In the genomic region with DNA sequence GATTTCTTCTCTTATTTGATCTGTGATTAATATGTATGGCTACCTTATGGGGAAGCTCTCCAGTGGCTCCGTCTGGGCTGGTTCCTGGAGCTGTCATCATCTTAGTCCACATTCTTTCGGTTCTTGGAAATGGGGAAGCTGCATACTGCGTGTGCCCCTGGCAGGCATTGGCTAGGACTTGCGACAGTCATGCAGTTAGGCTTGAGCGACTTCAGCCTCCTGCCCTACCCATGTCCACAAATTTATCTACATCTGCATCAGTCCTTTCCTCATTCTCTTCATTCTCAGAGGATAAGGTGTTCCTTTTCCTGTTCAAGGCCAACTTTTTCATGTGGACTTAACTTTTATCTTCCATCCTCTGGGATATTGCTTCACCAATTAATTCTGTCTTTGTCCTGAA, we compare ENCODE assay signal across 20 cellular contexts.
A peak's percentile ranks its signal among the peaks of the same experiment; 100 is the strongest.
DNase-seq lines count a peak whose midpoint lies in the region; ATAC-seq and FAIRE-seq lines count a peak whose summit lies in the region.
"Had no signal": no experiment of that assay in that cellular context is flagged by ENCODE, and none has a peak within 500 bp of the region (broad histone marks: within the 10 kb centered on the region; RNA-seq: fewer than 3 reads in every experiment).

No MANE protein-coding gene starts in this region.

- H3K4me1 Mint-ChIP-seq in activated CD4-positive, alpha-beta memory T cell treated with anti-CD3 and anti-CD28 coated beads for 36 hours (ENCODE audit: low read depth), result no peaks in the 10 kb centered on the region
- H3K4me1 Mint-ChIP-seq in stimulated activated effector memory CD8-positive, alpha-beta T cell treated with anti-CD3 and anti-CD28 coated beads, Interleukin-12 subunit alpha, Interleukin-12 subunit beta, amount 100 ng/mL, for 72 hours, result no peaks in the 10 kb centered on the region
- H3K4me1 Mint-ChIP-seq: activated naive CD8-positive, alpha-beta T cell treated with anti-CD3 and anti-CD28 coated beads, Interleukin-2, amount 50 U/mL, for 24 hours; GM23338 had no signal

- CTCF ChIA-PET in activated CD4-positive, alpha-beta memory T cell treated with anti-CD3 and anti-CD28 coated beads for 36 hours (lab: Charles Lee), result no interaction called here

- H3K27me3 Mint-ChIP-seq in activated CD4-positive, alpha-beta memory T cell treated with anti-CD3 and anti-CD28 coated beads for 36 hours, result peaks cover 11% of the 10 kb centered on the region

- ATAC-seq in left colon (peak; percentile 73), HG03439 (IDR thresholded peaks at IDR 0.05; ENCODE audit: unreplicated experiment) (no peak)
- no peak for ATAC-seq in stimulated activated effector memory CD8-positive, alpha-beta T cell treated with anti-CD3 and anti-CD28 coated beads, Interleukin-12 subunit alpha, Interleukin-12 subunit beta, amount 100 ng/mL, for 72 hours
- ATAC-seq: activated naive CD8-positive, alpha-beta T cell treated with anti-CD3 and anti-CD28 coated beads, Interleukin-2, amount 50 U/mL, for 24 hours; GM23338 had no signal

- H3K36me3 ChIP-seq in small intestine (ENCODE audit: control insufficient read depth in 2 of 2, insufficient read depth in 2 of 2, low read length in 2 of 2), result no peaks in the 10 kb centered on the region
- H3K36me3 ChIP-seq: BLaER1 had no signal

- no peak overlapping the region for H3K27ac Mint-ChIP-seq in activated CD4-positive, alpha-beta memory T cell treated with anti-CD3 and anti-CD28 coated beads for 36 hours
- no peak overlapping the region for H3K27ac Mint-ChIP-seq in stimulated activated effector memory CD8-positive, alpha-beta T cell treated with anti-CD3 and anti-CD28 coated beads, Interleukin-12 subunit alpha, Interleukin-12 subunit beta, amount 100 ng/mL, for 72 hours
- H3K27ac Mint-ChIP-seq: activated naive CD8-positive, alpha-beta T cell treated with anti-CD3 and anti-CD28 coated beads, Interleukin-2, amount 50 U/mL, for 24 hours; GM23338; stimulated activated naive CD8-positive, alpha-beta T cell treated with anti-CD3 and anti-CD28 coated beads, Interleukin-15, Interleukin-2, amounts not matched to agents 100 ng/mL and 50 ng/mL, for 24 hours had no signal

- POLR2A ChIA-PET in activated CD4-positive, alpha-beta memory T cell treated with anti-CD3 and anti-CD28 coated beads for 36 hours (lab: Charles Lee), result no interaction called here

- no peak for FAIRE-seq in small intestine (lab: Jason Lieb, UNC)

- H3K36me3 Mint-ChIP-seq in activated CD4-positive, alpha-beta memory T cell treated with anti-CD3 and anti-CD28 coated beads for 36 hours, result no peaks in the 10 kb centered on the region
- H3K36me3 Mint-ChIP-seq in stimulated activated effector memory CD8-positive, alpha-beta T cell treated with anti-CD3 and anti-CD28 coated beads, Interleukin-12 subunit alpha, Interleukin-12 subunit beta, amount 100 ng/mL, for 72 hours, result no peaks in the 10 kb centered on the region

- no peak overlapping the region for H3K4me3 ChIP-seq in small intestine (ENCODE audit: low read depth in 1 of 2, low read length in 2 of 2)
- H3K4me3 ChIP-seq: BLaER1, GM23338 had no signal

- WGBS in small intestine, 3 donors, result 57 to 61% (median 58%) methylated on average over 5 of the region's 5 CpGs

- DNase-seq in Kasumi-1 (lab: John Stamatoyannopoulos, UW) (peak; percentile 38 to 74), SKM-1 (lab: John Stamatoyannopoulos, UW; ENCODE audit: unreplicated experiment) (peak; percentile 75), left colon (peak; percentile 32 to 50), small intestine (peak; percentile 54), NCI-H524 (lab: John Stamatoyannopoulos, UW) (no peak)
- DNase-seq in activated CD4-positive, alpha-beta memory T cell treated with anti-CD3 and anti-CD28 coated beads for 36 hours, result no peak
- DNase-seq in stimulated activated effector memory CD8-positive, alpha-beta T cell treated with anti-CD3 and anti-CD28 coated beads, Interleukin-12 subunit alpha, Interleukin-12 subunit beta, amount 100 ng/mL, for 72 hours (ENCODE audit: low spot score in 2 of 2), result no peak
- DNase-seq: activated CD4-positive, alpha-beta T cell treated with anti-CD3 and anti-CD28 coated beads for 48 hours; activated naive CD8-positive, alpha-beta T cell treated with anti-CD3 and anti-CD28 coated beads, Interleukin-2, amount 50 U/mL, for 24 hours; activated T-cell treated with anti-CD3 and anti-CD28 coated beads, Interleukin-2, amount 50 U/mL, for 48 hours; caudate nucleus; effector memory CD4-positive, alpha-beta T cell; midbrain; NCI-H187 treated with DMSO at 0.1 percent for 48 hours; NCI-H69; RPMI8226 had no signal

- H3K9me3 Mint-ChIP-seq in activated CD4-positive, alpha-beta memory T cell treated with anti-CD3 and anti-CD28 coated beads for 36 hours, result no peaks in the 10 kb centered on the region
- no peaks in the 10 kb centered on the region for H3K9me3 Mint-ChIP-seq in stimulated activated effector memory CD8-positive, alpha-beta T cell treated with anti-CD3 and anti-CD28 coated beads, Interleukin-12 subunit alpha, Interleukin-12 subunit beta, amount 100 ng/mL, for 72 hours
- H3K9me3 Mint-ChIP-seq: activated naive CD8-positive, alpha-beta T cell treated with anti-CD3 and anti-CD28 coated beads, Interleukin-2, amount 50 U/mL, for 24 hours; GM23338; stimulated activated naive CD8-positive, alpha-beta T cell treated with anti-CD3 and anti-CD28 coated beads, Interleukin-15, Interleukin-2, amounts not matched to agents 100 ng/mL and 50 ng/mL, for 24 hours had no signal

- intact Hi-C loops in left colon (cut with DNase I, micrococcal nuclease), result no loop called here
- intact Hi-C loops in activated CD4-positive, alpha-beta memory T cell treated with anti-CD3 and anti-CD28 coated beads for 36 hours (cut with micrococcal nuclease), result no loop called here

- H3K4me1 ChIP-seq in small intestine (ENCODE audit: control insufficient read depth in 2 of 2, insufficient read depth in 1 of 2, low read depth in 1 of 2, low read length in 1 of 2), result no peaks in the 10 kb centered on the region
- H3K4me1 ChIP-seq: BLaER1 had no signal

- no peak overlapping the region for H3K4me3 Mint-ChIP-seq in activated CD4-positive, alpha-beta memory T cell treated with anti-CD3 and anti-CD28 coated beads for 36 hours
- H3K4me3 Mint-ChIP-seq in stimulated activated effector memory CD8-positive, alpha-beta T cell treated with anti-CD3 and anti-CD28 coated beads, Interleukin-12 subunit alpha, Interleukin-12 subunit beta, amount 100 ng/mL, for 72 hours, result no peak overlapping the region
- H3K4me3 Mint-ChIP-seq: activated naive CD8-positive, alpha-beta T cell treated with anti-CD3 and anti-CD28 coated beads, Interleukin-2, amount 50 U/mL, for 24 hours; GM23338; stimulated activated naive CD8-positive, alpha-beta T cell treated with anti-CD3 and anti-CD28 coated beads, Interleukin-15, Interleukin-2, amounts not matched to agents 100 ng/mL and 50 ng/mL, for 24 hours had no signal

- peak overlapping the region in 1 of 2 donors; percentile 0 for H3K27ac ChIP-seq in small intestine (ENCODE audit: low read depth in 1 of 2, low read length in 1 of 2)
- H3K27ac ChIP-seq: BLaER1 had no signal

- no peaks in the 10 kb centered on the region for H3K9me3 ChIP-seq in small intestine (ENCODE audit: control insufficient read depth, low read depth)
- H3K9me3 ChIP-seq: BLaER1 had no signal

- no peaks in the 10 kb centered on the region for H3K27me3 ChIP-seq in small intestine (ENCODE audit: control insufficient read depth in 2 of 2, insufficient read depth in 2 of 2, low read length in 2 of 2)
- H3K27me3 ChIP-seq: BLaER1 had no signal

Comparison
In these comparisons a context has a peak if more than half of its experiments do, and no peak if none do; other contexts are left out.
1. DNase-seq: peak in Kasumi-1 (2 of 2), SKM-1 (single experiment), left colon (2 of 2) and small intestine (single experiment); none in activated CD4-positive, alpha-beta memory T cell treated with anti-CD3 and anti-CD28 coated beads for 36 hours (single experiment), stimulated activated effector memory CD8-positive, alpha-beta T cell treated with anti-CD3 and anti-CD28 coated beads, Interleukin-12 subunit alpha, Interleukin-12 subunit beta, amount 100 ng/mL, for 72 hours (0 of 2) and NCI-H524 (0 of 2).